Comparison of ENCODE assay signal across 23 cellular contexts in the genomic region with DNA sequence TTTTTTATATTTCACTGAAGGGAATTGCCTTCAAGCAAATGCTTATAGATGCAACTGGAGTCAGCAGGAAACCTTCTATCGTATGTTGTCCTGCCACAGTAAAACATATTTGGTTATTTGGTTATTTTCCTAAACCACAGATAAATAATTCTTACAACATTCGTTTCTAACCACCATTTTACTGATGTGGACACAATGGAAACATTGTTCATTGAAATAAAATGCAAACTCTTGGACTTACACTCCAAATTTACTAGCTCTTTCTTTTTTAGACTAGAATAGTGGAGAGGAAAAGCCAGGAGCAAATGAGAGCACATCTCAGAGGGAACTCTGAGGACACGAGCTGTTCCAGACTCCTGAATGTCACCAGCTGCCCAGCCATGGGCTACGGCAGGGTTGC.
DNase-seq lines count a peak whose midpoint lies in the region; FAIRE-seq and TF ChIP-seq lines count a peak whose summit lies in the region.
"Had no signal": no experiment of that assay in that cellular context is flagged by ENCODE, and none has a peak within 500 bp of the region (broad histone marks: within the 10 kb centered on the region; RNA-seq: fewer than 3 reads in every experiment).

No MANE protein-coding gene starts in this region.

- no peak overlapping the region for H3K4me3 Mint-ChIP-seq in astrocyte (ENCODE audit: unreplicated experiment)
- H3K4me3 Mint-ChIP-seq: CD4-positive, alpha-beta T cell; IgD-negative memory B cell had no signal

- H4K20me1 ChIP-seq in astrocyte (ENCODE audit: insufficient read depth, low read length) = no peaks in the 10 kb centered on the region
- H4K20me1 ChIP-seq: BLaER1 had no signal

- DNase-seq in M059J (ENCODE audit: low read depth) = peak; percentile 21
- DNase-seq in astrocyte (ENCODE audit: low read depth) = peak; percentile 27
- peak; percentile 64 for DNase-seq in foreskin melanocyte
- DNase-seq in T1000 (lab: John Stamatoyannopoulos, UW) = no peak
- no peak for DNase-seq in stomach
- DNase-seq in NCI-H146 (lab: John Stamatoyannopoulos, UW) = no peak
- DNase-seq: ACHN; Caco-2; CD4-positive, alpha-beta T cell; EL; GDM1; NCI-H1092 treated with DMSO at 0.1 percent for 48 hours; NCI-H2029; NCI-H446; NCI-H524 treated with DMSO at 0.1 percent for 48 hours; SHP77 had no signal

- H3K79me2 ChIP-seq in astrocyte (ENCODE audit: insufficient read depth, low read length) = no peaks in the 10 kb centered on the region

- TF ChIP-seq CTCF in astrocyte (IDR thresholded peaks at IDR 0.05; ENCODE audit: insufficient read depth, low read depth, low read length) (no peak), stomach (IDR thresholded peaks at IDR 0.05) (no peak)

- H3K4me3 ChIP-seq in astrocyte (ENCODE audit: insufficient read depth, low read depth, low read length) = no peak overlapping the region
- no peak overlapping the region for H3K4me3 ChIP-seq in stomach
- H3K4me3 ChIP-seq: BLaER1, GM12878 had no signal

- TF ChIP-seq EP300 in stomach (IDR thresholded peaks at IDR 0.05) = no peak

- H3K27ac Mint-ChIP-seq in astrocyte (ENCODE audit: unreplicated experiment) = no peak overlapping the region
- H3K27ac Mint-ChIP-seq: CD4-positive, alpha-beta T cell; IgD-negative memory B cell had no signal

- peaks cover 18% of the 10 kb centered on the region for H3K4me1 ChIP-seq in astrocyte (ENCODE audit: insufficient read depth, low read length)
- no peaks in the 10 kb centered on the region for H3K4me1 ChIP-seq in stomach
- H3K4me1 ChIP-seq: Caco-2 had no signal

- 57 to 70% (median 65%) methylated on average over 4 of the region's 4 CpGs for WGBS in stomach, 5 donors

- H3K9ac ChIP-seq in astrocyte (ENCODE audit: low read length) = no peak overlapping the region
- H3K9ac ChIP-seq: BLaER1, KMS-11 had no signal

- no peak overlapping the region for H2AFZ ChIP-seq in astrocyte (ENCODE audit: low read depth, low read length)

- H3K27ac ChIP-seq in astrocyte (ENCODE audit: low read depth, low read length) (no peak overlapping the region), stomach (no peak overlapping the region)
- H3K27ac ChIP-seq: 22Rv1, BLaER1, KMS-11, RWPE1 had no signal

- intact Hi-C loops in stomach (cut with DNase I; ENCODE audit: low total_unique reads) = no loop called here

- peaks cover 25% of the 10 kb centered on the region for H3K4me1 Mint-ChIP-seq in astrocyte (ENCODE audit: low read depth, unreplicated experiment)
- H3K4me1 Mint-ChIP-seq: IgD-negative memory B cell had no signal

- FAIRE-seq in A204.1 (lab: Jason Lieb, UNC) (peak; percentile 77), astrocyte (lab: Jason Lieb, UNC) (no peak)
- FAIRE-seq: GM12878 had no signal

- no peak overlapping the region for H3K4me2 ChIP-seq in astrocyte (ENCODE audit: low read length)
- H3K4me2 ChIP-seq: BLaER1, KMS-11 had no signal

- H3K36me3 ChIP-seq in astrocyte (ENCODE audit: insufficient read depth, low read length) (no peaks in the 10 kb centered on the region), stomach (no peaks in the 10 kb centered on the region)
- H3K36me3 ChIP-seq: BLaER1 had no signal

- H3K9me3 ChIP-seq in astrocyte (ENCODE audit: insufficient read depth, low read depth, low read length) (no peaks in the 10 kb centered on the region), stomach (no peaks in the 10 kb centered on the region)
- H3K9me3 ChIP-seq: BLaER1, Caco-2 had no signal

- no peaks in the 10 kb centered on the region for H3K9me3 Mint-ChIP-seq in astrocyte (ENCODE audit: unreplicated experiment)
- H3K9me3 Mint-ChIP-seq: CD4-positive, alpha-beta T cell; IgD-negative memory B cell had no signal

- no peaks in the 10 kb centered on the region for H3K27me3 ChIP-seq in astrocyte (ENCODE audit: insufficient read depth, low read length)
- no peaks in the 10 kb centered on the region for H3K27me3 ChIP-seq in stomach
- H3K27me3 ChIP-seq: BLaER1 had no signal

- no peak for TF ChIP-seq POLR2A in stomach (IDR thresholded peaks at IDR 0.05)

- H3K36me3 Mint-ChIP-seq in astrocyte (ENCODE audit: low read depth, unreplicated experiment) = no peaks in the 10 kb centered on the region
- H3K36me3 Mint-ChIP-seq: IgD-negative memory B cell had no signal

- no peaks in the 10 kb centered on the region for H3K27me3 Mint-ChIP-seq in astrocyte (ENCODE audit: low read depth, unreplicated experiment)

Comparison
In these comparisons a context has a peak if more than half of its experiments do, and no peak if none do; other contexts are left out.
1. DNase-seq: peak in M059J (single experiment), astrocyte (single experiment) and foreskin melanocyte (single experiment); none in T1000 (single experiment), stomach (single experiment) and NCI-H146 (single experiment).